1 cellular context compared by ENCODE assay signal in genomic region chr22:39234867-39235687, GRCh38.
TF ChIP-seq lines count a peak whose summit lies in the region.

No MANE protein-coding gene starts in this region.

TF ChIP-seq in GM23338, 12 proteins besides CTCF, POLR2A, EP300 and RAD21 (continued from another document):
- TF ChIP-seq, protein P1, sequence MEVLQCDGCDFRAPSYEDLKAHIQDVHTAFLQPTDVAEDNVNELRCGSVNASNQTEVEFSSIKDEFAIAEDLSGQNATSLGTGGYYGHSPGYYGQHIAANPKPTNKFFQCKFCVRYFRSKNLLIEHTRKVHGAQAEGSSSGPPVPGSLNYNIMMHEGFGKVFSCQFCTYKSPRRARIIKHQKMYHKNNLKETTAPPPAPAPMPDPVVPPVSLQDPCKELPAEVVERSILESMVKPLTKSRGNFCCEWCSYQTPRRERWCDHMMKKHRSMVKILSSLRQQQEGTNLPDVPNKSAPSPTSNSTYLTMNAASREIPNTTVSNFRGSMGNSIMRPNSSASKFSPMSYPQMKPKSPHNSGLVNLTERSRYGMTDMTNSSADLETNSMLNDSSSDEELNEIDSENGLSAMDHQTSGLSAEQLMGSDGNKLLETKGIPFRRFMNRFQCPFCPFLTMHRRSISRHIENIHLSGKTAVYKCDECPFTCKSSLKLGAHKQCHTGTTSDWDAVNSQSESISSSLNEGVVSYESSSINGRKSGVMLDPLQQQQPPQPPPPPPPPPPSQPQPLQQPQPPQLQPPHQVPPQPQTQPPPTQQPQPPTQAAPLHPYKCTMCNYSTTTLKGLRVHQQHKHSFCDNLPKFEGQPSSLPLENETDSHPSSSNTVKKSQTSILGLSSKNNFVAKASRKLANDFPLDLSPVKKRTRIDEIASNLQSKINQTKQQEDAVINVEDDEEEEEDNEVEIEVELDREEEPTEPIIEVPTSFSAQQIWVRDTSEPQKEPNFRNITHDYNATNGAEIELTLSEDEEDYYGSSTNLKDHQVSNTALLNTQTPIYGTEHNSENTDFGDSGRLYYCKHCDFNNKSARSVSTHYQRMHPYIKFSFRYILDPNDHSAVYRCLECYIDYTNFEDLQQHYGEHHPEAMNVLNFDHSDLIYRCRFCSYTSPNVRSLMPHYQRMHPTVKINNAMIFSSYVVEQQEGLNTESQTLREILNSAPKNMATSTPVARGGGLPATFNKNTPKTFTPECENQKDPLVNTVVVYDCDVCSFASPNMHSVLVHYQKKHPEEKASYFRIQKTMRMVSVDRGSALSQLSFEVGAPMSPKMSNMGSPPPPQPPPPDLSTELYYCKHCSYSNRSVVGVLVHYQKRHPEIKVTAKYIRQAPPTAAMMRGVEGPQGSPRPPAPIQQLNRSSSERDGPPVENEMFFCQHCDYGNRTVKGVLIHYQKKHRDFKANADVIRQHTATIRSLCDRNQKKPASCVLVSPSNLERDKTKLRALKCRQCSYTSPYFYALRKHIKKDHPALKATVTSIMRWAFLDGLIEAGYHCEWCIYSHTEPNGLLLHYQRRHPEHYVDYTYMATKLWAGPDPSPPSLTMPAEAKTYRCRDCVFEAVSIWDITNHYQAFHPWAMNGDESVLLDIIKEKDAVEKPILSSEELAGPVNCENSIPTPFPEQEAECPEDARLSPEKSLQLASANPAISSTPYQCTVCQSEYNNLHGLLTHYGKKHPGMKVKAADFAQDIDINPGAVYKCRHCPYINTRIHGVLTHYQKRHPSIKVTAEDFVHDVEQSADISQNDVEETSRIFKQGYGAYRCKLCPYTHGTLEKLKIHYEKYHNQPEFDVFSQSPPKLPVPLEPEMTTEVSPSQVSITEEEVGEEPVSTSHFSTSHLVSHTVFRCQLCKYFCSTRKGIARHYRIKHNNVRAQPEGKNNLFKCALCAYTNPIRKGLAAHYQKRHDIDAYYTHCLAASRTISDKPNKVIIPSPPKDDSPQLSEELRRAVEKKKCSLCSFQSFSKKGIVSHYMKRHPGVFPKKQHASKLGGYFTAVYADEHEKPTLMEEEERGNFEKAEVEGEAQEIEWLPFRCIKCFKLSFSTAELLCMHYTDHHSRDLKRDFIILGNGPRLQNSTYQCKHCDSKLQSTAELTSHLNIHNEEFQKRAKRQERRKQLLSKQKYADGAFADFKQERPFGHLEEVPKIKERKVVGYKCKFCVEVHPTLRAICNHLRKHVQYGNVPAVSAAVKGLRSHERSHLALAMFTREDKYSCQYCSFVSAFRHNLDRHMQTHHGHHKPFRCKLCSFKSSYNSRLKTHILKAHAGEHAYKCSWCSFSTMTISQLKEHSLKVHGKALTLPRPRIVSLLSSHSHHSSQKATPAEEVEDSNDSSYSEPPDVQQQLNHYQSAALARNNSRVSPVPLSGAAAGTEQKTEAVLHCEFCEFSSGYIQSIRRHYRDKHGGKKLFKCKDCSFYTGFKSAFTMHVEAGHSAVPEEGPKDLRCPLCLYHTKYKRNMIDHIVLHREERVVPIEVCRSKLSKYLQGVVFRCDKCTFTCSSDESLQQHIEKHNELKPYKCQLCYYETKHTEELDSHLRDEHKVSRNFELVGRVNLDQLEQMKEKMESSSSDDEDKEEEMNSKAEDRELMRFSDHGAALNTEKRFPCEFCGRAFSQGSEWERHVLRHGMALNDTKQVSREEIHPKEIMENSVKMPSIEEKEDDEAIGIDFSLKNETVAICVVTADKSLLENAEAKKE (CRISPR knock-in tag; IDR thresholded peaks at IDR 0.05): no peak
TF ChIP-seq in GM23338: peak in this region for 1.
